In genomic region chr13:40963927-40964326, GRCh38 we compare ENCODE assay signal across 9 cellular contexts. TPM values are rescaled to one million over a fixed set of nuclear protein-coding genes. Genes with fewer than 3 reads are reported as not detected.
DNase-seq lines count a peak whose midpoint lies in the region; ATAC-seq and TF ChIP-seq lines count a peak whose summit lies in the region.
"Had no signal": no experiment of that assay in that cellular context is flagged by ENCODE, and none has a peak within 500 bp of the region (broad histone marks: within the 10 kb centered on the region; RNA-seq: fewer than 3 reads in every experiment).

No MANE protein-coding gene starts in this region.

- H3K9me3 Mint-ChIP-seq in activated T-helper 17 cell treated with anti-CD3 and anti-CD28 coated beads, Interleukin-2, amount 50 U/mL, for 72 hours: no peaks in the 10 kb centered on the region

- H3K27me3 ChIP-seq in BLaER1 treated with 17β-estradiol and CSF1 and Interleukin-3, amounts not matched to agents 10 nM and 100 nM: no peaks in the 10 kb centered on the region

- peak overlapping the region; percentile 41 for H3K4me3 Mint-ChIP-seq in activated T-helper 17 cell treated with anti-CD3 and anti-CD28 coated beads, Interleukin-2, amount 50 U/mL, for 72 hours

- peak overlapping the region in 1 of 11 experiments; percentile 13; a peak in 3 of 22 replicates for H3K9ac ChIP-seq in BLaER1 treated with 17β-estradiol and CSF1 and Interleukin-3, amounts not matched to agents 10 nM and 100 nM

- H3K4me2 ChIP-seq in BLaER1 treated with 17β-estradiol and CSF1 and Interleukin-3, amounts not matched to agents 10 nM and 100 nM: peak overlapping the region; percentile 63 to 99 (median 90)

- ATAC-seq in activated T-helper 17 cell treated with anti-CD3 and anti-CD28 coated beads, Interleukin-2, amount 50 U/mL, for 72 hours (replicated peaks): peak; percentile 84
- peak; percentile 79 for ATAC-seq in left colon
- ATAC-seq in omental fat pad (ENCODE audit: low FRiP score): no peak
- ATAC-seq: Panc1 had no signal

- H3K4me1 Mint-ChIP-seq in activated T-helper 17 cell treated with anti-CD3 and anti-CD28 coated beads, Interleukin-2, amount 50 U/mL, for 72 hours: peaks cover 40% of the 10 kb centered on the region

- TF ChIP-seq CTCF in omental fat pad (IDR thresholded peaks at IDR 0.05): no peak

- no peaks in the 10 kb centered on the region for H3K27me3 Mint-ChIP-seq in activated T-helper 17 cell treated with anti-CD3 and anti-CD28 coated beads, Interleukin-2, amount 50 U/mL, for 72 hours

- no peak overlapping the region for H3K4me3 ChIP-seq in BLaER1 treated with 17β-estradiol and CSF1 and Interleukin-3, amounts not matched to agents 10 nM and 100 nM

- peaks cover 25 to 96% (median 70%) of the 10 kb centered on the region in 11 experiments; a peak in 21 of 22 replicates for H3K36me3 ChIP-seq in BLaER1 treated with 17β-estradiol and CSF1 and Interleukin-3, amounts not matched to agents 10 nM and 100 nM

- peaks cover 42 to 100% (median 100%) of the 10 kb centered on the region in 11 experiments; a peak in 21 of 22 replicates for H4K20me1 ChIP-seq in BLaER1 treated with 17β-estradiol and CSF1 and Interleukin-3, amounts not matched to agents 10 nM and 100 nM

- H3K27ac Mint-ChIP-seq in activated T-helper 17 cell treated with anti-CD3 and anti-CD28 coated beads, Interleukin-2, amount 50 U/mL, for 72 hours: no peak overlapping the region

- H3K4me1 ChIP-seq in BLaER1 treated with 17β-estradiol and CSF1 and Interleukin-3, amounts not matched to agents 10 nM and 100 nM: peaks cover 73 to 97% (median 86%) of the 10 kb centered on the region in 10 experiments

- H3K36me3 Mint-ChIP-seq in activated T-helper 17 cell treated with anti-CD3 and anti-CD28 coated beads, Interleukin-2, amount 50 U/mL, for 72 hours (ENCODE audit: low read depth): peaks cover 72% of the 10 kb centered on the region

- intact Hi-C loops in left colon (cut with DNase I, micrococcal nuclease): no loop called here

- H3K27ac ChIP-seq in BLaER1 treated with 17β-estradiol and CSF1 and Interleukin-3, amounts not matched to agents 10 nM and 100 nM: peak overlapping the region in 10 of 11 experiments; percentile 21 to 89 (median 82); a peak in 18 of 22 replicates

- H3K9me3 ChIP-seq in BLaER1 treated with 17β-estradiol and CSF1 and Interleukin-3, amounts not matched to agents 10 nM and 100 nM (replicated peaks in 1 of 11): peaks cover 0 to under 1% (median 0%) of the 10 kb centered on the region in 11 experiments; a peak in 2 of 22 replicates

- peak; percentile 7 for DNase-seq in H4 (ENCODE audit: low spot score)
- DNase-seq in left colon: no peak
- DNase-seq in HuH-7 (ENCODE audit: low spot score): no peak
- no peak for DNase-seq in NCI-H2227 treated with DMSO at 0.1 percent for 48 hours (lab: John Stamatoyannopoulos, UW)
- no peak for DNase-seq in omental fat pad (ENCODE audit: low spot score)
- no peak for DNase-seq in NCI-H82 treated with DMSO at 0.1 percent for 48 hours (lab: John Stamatoyannopoulos, UW; ENCODE audit: unreplicated experiment)

RNA-seq across cellular contexts. Expression of gene ELF1, which starts 55.2 kb away (rescaled TPM):
- total RNA-seq in H4 (2014; rRNA removed; shearing (Covaris generic)): 17.3 and 18.1 TPM in 2 replicates
- 10 to 100 TPM; 76.0 to 80.1 TPM for total RNA-seq in activated T-helper 17 cell treated with anti-CD3 and anti-CD28 coated beads, Interleukin-2, amount 50 U/mL, for 72 hours
- total RNA-seq in left colon: 100 to 1,000 TPM in 1 of 2 donors, 10 to 100 TPM in 1; 93.5 to 104 TPM
- total RNA-seq in omental fat pad: 100 to 1,000 TPM in 1 of 4 donors, 10 to 100 TPM in 3; 87.4 to 107 (median 89.9) TPM
